In the genomic region with DNA sequence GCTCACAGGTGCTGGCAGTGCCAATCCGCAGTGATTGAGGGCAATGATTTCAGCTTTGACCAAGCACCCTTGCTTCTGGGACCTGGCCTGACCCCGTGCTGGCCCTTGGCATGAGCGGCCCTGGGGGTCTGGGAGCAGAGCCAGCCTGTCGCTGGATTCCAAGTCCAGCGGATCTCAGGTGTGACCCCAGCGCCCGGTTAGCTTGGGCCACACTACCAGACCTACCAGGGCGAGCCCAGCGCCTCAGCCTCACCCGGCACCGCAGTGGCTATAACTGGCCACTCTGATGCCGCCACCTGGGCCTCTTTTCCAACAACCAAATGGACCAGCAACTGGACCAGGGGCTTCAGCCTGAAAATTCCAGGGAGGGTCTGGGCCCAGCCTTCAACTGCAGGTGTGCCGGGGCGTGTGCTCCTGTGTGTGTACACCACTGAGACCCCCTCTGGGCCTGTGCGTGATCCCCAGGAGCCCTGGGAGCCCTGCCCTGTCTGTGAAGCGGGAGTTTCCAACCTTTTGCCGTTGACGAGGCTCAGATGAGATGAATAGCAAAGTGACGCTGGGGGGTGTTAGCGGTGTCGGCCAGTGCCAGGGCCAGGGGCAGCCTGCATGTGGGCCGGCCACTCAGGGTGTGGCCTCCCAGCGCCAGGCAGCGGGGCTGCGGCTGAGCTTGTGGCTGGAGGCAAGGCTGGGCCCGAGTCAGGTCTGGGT, we compare ENCODE assay signal across 1 cellular context.
A peak's percentile ranks its signal among the peaks of the same experiment; 100 is the strongest.
TF ChIP-seq lines count a peak whose summit lies in the region.

No MANE protein-coding gene starts in this region.

TF ChIP-seq in HepG2, 621 proteins besides CTCF, POLR2A, EP300 and RAD21 (continues in another document):
- TF ChIP-seq ZNF24 (IDR thresholded peaks at IDR 0.05) (no peak), ZNF317 (CRISPR knock-in tag; IDR thresholded peaks at IDR 0.05) (0 out of 2 replicates have a peak, but pooled peaks have one; percentile 6), ZNF605 (CRISPR knock-in tag; IDR thresholded peaks at IDR 0.05) (no peak), HMG20B (CRISPR knock-in tag; conservative IDR thresholded peaks at IDR 0.05) (no peak), MED8 (CRISPR knock-in tag; IDR thresholded peaks at IDR 0.05; ENCODE audit: insufficient replicate concordance) (no peak), SATB2 (CRISPR knock-in tag; IDR thresholded peaks at IDR 0.05) (no peak), ZNF205 (CRISPR knock-in tag; IDR thresholded peaks at IDR 0.05) (no peak), PHF8 (CRISPR knock-in tag; IDR thresholded peaks at IDR 0.05) (no peak; the same call in 1 of the 2 replicates), ZNF672 (CRISPR knock-in tag; IDR thresholded peaks at IDR 0.05) (no peak), PRMT3 (CRISPR knock-in tag; IDR thresholded peaks at IDR 0.05; ENCODE audit: borderline replicate concordance, low read depth) (no peak), GPN1 (CRISPR knock-in tag; IDR thresholded peaks at IDR 0.05; ENCODE audit: borderline replicate concordance) (no peak), BRCA1 (CRISPR knock-in tag; IDR thresholded peaks at IDR 0.05) (0 out of 2 replicates have a peak, but pooled peaks have one; percentile 0), NR2F1 (CRISPR knock-in tag; IDR thresholded peaks at IDR 0.05) (no peak), RARA (CRISPR knock-in tag; IDR thresholded peaks at IDR 0.05) (no peak), DNMT1 (CRISPR knock-in tag; IDR thresholded peaks at IDR 0.05) (0 out of 2 replicates have a peak, but pooled peaks have one; percentile 5), MAFF (IDR thresholded peaks at IDR 0.05; ENCODE audit: low read depth, low read length) (no peak), RORA (CRISPR knock-in tag; IDR thresholded peaks at IDR 0.05) (no peak), NFIC (IDR thresholded peaks at IDR 0.05; ENCODE audit: low read length) (no peak), ZNF891 (CRISPR knock-in tag; IDR thresholded peaks at IDR 0.05) (no peak), TMF1 (CRISPR knock-in tag; IDR thresholded peaks at IDR 0.05; ENCODE audit: low read depth) (no peak), KDM6A (CRISPR knock-in tag; IDR thresholded peaks at IDR 0.05; ENCODE audit: low read depth) (no peak), AGO1 (IDR thresholded peaks at IDR 0.05; ENCODE audit: low read depth, low read length, poor library complexity, severe bottlenecking) (no peak), PTBP1 (IDR thresholded peaks at IDR 0.05; ENCODE audit: low read depth, low read length, poor library complexity, severe bottlenecking) (no peak)
- TF ChIP-seq, protein P1, sequence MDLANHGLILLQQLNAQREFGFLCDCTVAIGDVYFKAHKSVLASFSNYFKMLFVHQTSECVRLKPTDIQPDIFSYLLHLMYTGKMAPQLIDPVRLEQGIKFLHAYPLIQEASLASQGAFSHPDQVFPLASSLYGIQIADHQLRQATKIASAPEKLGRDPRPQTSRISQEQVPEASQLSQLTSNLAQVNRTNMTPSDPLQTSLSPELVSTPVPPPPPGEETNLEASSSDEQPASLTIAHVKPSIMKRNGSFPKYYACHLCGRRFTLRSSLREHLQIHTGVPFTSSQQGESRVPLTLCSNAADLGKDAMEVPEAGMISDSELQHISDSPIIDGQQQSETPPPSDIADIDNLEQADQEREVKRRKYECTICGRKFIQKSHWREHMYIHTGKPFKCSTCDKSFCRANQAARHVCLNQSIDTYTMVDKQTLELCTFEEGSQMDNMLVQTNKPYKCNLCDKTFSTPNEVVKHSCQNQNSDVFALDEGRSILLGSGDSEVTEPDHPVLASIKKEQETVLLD (CRISPR knock-in tag; IDR thresholded peaks at IDR 0.05; ENCODE audit: low read depth): no peak
- TF ChIP-seq, protein P2, sequence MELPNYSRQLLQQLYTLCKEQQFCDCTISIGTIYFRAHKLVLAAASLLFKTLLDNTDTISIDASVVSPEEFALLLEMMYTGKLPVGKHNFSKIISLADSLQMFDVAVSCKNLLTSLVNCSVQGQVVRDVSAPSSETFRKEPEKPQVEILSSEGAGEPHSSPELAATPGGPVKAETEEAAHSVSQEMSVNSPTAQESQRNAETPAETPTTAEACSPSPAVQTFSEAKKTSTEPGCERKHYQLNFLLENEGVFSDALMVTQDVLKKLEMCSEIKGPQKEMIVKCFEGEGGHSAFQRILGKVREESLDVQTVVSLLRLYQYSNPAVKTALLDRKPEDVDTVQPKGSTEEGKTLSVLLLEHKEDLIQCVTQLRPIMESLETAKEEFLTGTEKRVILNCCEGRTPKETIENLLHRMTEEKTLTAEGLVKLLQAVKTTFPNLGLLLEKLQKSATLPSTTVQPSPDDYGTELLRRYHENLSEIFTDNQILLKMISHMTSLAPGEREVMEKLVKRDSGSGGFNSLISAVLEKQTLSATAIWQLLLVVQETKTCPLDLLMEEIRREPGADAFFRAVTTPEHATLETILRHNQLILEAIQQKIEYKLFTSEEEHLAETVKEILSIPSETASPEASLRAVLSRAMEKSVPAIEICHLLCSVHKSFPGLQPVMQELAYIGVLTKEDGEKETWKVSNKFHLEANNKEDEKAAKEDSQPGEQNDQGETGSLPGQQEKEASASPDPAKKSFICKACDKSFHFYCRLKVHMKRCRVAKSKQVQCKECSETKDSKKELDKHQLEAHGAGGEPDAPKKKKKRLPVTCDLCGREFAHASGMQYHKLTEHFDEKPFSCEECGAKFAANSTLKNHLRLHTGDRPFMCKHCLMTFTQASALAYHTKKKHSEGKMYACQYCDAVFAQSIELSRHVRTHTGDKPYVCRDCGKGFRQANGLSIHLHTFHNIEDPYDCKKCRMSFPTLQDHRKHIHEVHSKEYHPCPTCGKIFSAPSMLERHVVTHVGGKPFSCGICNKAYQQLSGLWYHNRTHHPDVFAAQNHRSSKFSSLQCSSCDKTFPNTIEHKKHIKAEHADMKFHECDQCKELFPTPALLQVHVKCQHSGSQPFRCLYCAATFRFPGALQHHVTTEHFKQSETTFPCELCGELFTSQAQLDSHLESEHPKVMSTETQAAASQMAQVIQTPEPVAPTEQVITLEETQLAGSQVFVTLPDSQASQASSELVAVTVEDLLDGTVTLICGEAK (IDR thresholded peaks at IDR 0.05): no peak
- TF ChIP-seq, protein P2 (CRISPR knock-in tag; IDR thresholded peaks at IDR 0.05): no peak
- TF ChIP-seq, protein P3, sequence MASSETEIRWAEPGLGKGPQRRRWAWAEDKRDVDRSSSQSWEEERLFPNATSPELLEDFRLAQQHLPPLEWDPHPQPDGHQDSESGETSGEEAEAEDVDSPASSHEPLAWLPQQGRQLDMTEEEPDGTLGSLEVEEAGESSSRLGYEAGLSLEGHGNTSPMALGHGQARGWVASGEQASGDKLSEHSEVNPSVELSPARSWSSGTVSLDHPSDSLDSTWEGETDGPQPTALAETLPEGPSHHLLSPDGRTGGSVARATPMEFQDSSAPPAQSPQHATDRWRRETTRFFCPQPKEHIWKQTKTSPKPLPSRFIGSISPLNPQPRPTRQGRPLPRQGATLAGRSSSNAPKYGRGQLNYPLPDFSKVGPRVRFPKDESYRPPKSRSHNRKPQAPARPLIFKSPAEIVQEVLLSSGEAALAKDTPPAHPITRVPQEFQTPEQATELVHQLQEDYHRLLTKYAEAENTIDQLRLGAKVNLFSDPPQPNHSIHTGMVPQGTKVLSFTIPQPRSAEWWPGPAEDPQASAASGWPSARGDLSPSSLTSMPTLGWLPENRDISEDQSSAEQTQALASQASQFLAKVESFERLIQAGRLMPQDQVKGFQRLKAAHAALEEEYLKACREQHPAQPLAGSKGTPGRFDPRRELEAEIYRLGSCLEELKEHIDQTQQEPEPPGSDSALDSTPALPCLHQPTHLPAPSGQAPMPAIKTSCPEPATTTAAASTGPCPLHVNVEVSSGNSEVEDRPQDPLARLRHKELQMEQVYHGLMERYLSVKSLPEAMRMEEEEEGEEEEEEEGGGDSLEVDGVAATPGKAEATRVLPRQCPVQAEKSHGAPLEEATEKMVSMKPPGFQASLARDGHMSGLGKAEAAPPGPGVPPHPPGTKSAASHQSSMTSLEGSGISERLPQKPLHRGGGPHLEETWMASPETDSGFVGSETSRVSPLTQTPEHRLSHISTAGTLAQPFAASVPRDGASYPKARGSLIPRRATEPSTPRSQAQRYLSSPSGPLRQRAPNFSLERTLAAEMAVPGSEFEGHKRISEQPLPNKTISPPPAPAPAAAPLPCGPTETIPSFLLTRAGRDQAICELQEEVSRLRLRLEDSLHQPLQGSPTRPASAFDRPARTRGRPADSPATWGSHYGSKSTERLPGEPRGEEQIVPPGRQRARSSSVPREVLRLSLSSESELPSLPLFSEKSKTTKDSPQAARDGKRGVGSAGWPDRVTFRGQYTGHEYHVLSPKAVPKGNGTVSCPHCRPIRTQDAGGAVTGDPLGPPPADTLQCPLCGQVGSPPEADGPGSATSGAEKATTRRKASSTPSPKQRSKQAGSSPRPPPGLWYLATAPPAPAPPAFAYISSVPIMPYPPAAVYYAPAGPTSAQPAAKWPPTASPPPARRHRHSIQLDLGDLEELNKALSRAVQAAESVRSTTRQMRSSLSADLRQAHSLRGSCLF (CRISPR knock-in tag; IDR thresholded peaks at IDR 0.05; ENCODE audit: borderline replicate concordance): no peak
- TF ChIP-seq, protein P4, sequence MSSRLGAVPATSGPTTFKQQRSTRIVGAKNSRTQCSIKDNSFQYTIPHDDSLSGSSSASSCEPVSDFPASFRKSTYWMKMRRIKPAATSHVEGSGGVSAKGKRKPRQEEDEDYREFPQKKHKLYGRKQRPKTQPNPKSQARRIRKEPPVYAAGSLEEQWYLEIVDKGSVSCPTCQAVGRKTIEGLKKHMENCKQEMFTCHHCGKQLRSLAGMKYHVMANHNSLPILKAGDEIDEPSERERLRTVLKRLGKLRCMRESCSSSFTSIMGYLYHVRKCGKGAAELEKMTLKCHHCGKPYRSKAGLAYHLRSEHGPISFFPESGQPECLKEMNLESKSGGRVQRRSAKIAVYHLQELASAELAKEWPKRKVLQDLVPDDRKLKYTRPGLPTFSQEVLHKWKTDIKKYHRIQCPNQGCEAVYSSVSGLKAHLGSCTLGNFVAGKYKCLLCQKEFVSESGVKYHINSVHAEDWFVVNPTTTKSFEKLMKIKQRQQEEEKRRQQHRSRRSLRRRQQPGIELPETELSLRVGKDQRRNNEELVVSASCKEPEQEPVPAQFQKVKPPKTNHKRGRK (CRISPR knock-in tag; IDR thresholded peaks at IDR 0.05): no peak
- TF ChIP-seq, protein P5, sequence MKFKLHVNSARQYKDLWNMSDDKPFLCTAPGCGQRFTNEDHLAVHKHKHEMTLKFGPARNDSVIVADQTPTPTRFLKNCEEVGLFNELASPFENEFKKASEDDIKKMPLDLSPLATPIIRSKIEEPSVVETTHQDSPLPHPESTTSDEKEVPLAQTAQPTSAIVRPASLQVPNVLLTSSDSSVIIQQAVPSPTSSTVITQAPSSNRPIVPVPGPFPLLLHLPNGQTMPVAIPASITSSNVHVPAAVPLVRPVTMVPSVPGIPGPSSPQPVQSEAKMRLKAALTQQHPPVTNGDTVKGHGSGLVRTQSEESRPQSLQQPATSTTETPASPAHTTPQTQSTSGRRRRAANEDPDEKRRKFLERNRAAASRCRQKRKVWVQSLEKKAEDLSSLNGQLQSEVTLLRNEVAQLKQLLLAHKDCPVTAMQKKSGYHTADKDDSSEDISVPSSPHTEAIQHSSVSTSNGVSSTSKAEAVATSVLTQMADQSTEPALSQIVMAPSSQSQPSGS (CRISPR knock-in tag; IDR thresholded peaks at IDR 0.05): no peak
- TF ChIP-seq, protein P6, sequence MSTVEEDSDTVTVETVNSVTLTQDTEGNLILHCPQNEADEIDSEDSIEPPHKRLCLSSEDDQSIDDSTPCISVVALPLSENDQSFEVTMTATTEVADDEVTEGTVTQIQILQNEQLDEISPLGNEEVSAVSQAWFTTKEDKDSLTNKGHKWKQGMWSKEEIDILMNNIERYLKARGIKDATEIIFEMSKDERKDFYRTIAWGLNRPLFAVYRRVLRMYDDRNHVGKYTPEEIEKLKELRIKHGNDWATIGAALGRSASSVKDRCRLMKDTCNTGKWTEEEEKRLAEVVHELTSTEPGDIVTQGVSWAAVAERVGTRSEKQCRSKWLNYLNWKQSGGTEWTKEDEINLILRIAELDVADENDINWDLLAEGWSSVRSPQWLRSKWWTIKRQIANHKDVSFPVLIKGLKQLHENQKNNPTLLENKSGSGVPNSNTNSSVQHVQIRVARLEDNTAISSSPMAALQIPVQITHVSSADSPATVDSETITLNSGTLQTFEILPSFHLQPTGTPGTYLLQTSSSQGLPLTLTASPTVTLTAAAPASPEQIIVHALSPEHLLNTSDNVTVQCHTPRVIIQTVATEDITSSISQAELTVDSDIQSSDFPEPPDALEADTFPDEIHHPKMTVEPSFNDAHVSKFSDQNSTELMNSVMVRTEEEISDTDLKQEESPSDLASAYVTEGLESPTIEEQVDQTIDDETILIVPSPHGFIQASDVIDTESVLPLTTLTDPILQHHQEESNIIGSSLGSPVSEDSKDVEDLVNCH (CRISPR knock-in tag; IDR thresholded peaks at IDR 0.05): no peak
